1 cellular context compared by ENCODE assay signal in the genomic region with DNA sequence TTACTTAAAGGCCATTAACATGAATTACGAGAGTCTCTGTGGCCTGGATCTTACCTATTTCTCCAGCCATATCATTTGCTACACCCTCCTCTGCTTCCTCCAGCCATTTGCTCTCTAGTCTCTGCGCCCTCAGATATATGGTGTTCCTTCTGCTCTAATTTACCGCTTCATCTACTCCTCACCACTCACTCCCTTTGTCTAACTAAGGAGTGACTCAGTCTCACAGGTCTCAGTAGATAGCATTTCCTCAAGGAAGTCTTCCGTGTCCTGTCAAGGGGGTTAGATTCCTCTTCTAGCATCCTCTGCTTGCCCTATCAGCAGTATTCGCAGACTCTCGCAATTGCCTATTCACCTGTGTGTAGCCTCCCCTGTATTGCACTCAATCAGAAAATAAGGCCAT.
TF ChIP-seq lines count a peak whose summit lies in the region.

No MANE protein-coding gene starts in this region.

TF ChIP-seq in K562, 482 proteins besides CTCF, POLR2A, EP300 and RAD21 (continued from another document and continues in another):
- TF ChIP-seq C11orf30 (IDR thresholded peaks at IDR 0.05; ENCODE audit: low read depth) (peak; percentile 60), GABPA (tag; conservative IDR thresholded peaks at IDR 0.05; ENCODE audit: low read depth) (no peak), ZNF121 (CRISPR knock-in tag; conservative IDR thresholded peaks at IDR 0.05) (no peak), NFXL1 (CRISPR knock-in tag; IDR thresholded peaks at IDR 0.05) (no peak), ZNF639 (CRISPR knock-in tag; conservative IDR thresholded peaks at IDR 0.05 in 1 of 2, IDR thresholded peaks at IDR 0.05 in 1 of 2) (0 out of 4 replicates have a peak, but pooled peaks of 1 of the 2 experiments have one; percentile 36), HMG20A (CRISPR knock-in tag; conservative IDR thresholded peaks at IDR 0.05) (no peak), SLC30A9 (CRISPR knock-in tag; IDR thresholded peaks at IDR 0.05) (no peak), PHTF2 (CRISPR knock-in tag; IDR thresholded peaks at IDR 0.05) (no peak), ZNF655 (CRISPR knock-in tag; IDR thresholded peaks at IDR 0.05) (no peak), ZKSCAN8 (CRISPR knock-in tag; IDR thresholded peaks at IDR 0.05) (no peak), TEAD2 (tag; IDR thresholded peaks at IDR 0.05) (no peak), SRSF9 (IDR thresholded peaks at IDR 0.05; ENCODE audit: borderline replicate concordance, low read depth, low read length) (no peak), RFX1 (IDR thresholded peaks at IDR 0.05) (no peak), NFRKB (IDR thresholded peaks at IDR 0.05; ENCODE audit: low read depth) (no peak), CREB3 (tag; conservative IDR thresholded peaks at IDR 0.05; ENCODE audit: low read depth) (peak; percentile 80; the same call in 1 of the 2 replicates), JUND (IDR thresholded peaks at IDR 0.05; ENCODE audit: borderline replicate concordance, low read depth, low read length) (peak; percentile 77; the same call in 1 of the 2 replicates), JUND (tag; IDR thresholded peaks at IDR 0.05; ENCODE audit: borderline replicate concordance, low read depth, low read length) (no peak), HEY1 (CRISPR knock-in tag; IDR thresholded peaks at IDR 0.05; ENCODE audit: borderline replicate concordance) (no peak), NUFIP1 (IDR thresholded peaks at IDR 0.05; ENCODE audit: partially characterized antibody) (no peak), HDAC2 (IDR thresholded peaks at IDR 0.05) (peak; percentile 76; the same call in 1 of the 2 replicates), ZBTB40 (IDR thresholded peaks at IDR 0.05) (peak; percentile 44; the same call in 1 of the 2 replicates), ZBTB40 (CRISPR knock-in tag; IDR thresholded peaks at IDR 0.05) (no peak), ZNF41 (CRISPR knock-in tag; conservative IDR thresholded peaks at IDR 0.05) (peak; percentile 65; the same call in 1 of the 2 replicates), MCM7 (IDR thresholded peaks at IDR 0.05) (no peak), DPF2 (IDR thresholded peaks at IDR 0.05) (peak; percentile 86), CTBP1 (IDR thresholded peaks at IDR 0.05; ENCODE audit: borderline replicate concordance) (peak; percentile 71), PTRF (tag; IDR thresholded peaks at IDR 0.05) (no peak), HNRNPL (IDR thresholded peaks at IDR 0.05; ENCODE audit: low read depth, low read length) (no peak), ZZZ3 (IDR thresholded peaks at IDR 0.05) (no peak), ATF2 (CRISPR knock-in tag; IDR thresholded peaks at IDR 0.05) (no peak), SNIP1 (IDR thresholded peaks at IDR 0.05; ENCODE audit: low read depth) (no peak)
- TF ChIP-seq, protein P1, sequence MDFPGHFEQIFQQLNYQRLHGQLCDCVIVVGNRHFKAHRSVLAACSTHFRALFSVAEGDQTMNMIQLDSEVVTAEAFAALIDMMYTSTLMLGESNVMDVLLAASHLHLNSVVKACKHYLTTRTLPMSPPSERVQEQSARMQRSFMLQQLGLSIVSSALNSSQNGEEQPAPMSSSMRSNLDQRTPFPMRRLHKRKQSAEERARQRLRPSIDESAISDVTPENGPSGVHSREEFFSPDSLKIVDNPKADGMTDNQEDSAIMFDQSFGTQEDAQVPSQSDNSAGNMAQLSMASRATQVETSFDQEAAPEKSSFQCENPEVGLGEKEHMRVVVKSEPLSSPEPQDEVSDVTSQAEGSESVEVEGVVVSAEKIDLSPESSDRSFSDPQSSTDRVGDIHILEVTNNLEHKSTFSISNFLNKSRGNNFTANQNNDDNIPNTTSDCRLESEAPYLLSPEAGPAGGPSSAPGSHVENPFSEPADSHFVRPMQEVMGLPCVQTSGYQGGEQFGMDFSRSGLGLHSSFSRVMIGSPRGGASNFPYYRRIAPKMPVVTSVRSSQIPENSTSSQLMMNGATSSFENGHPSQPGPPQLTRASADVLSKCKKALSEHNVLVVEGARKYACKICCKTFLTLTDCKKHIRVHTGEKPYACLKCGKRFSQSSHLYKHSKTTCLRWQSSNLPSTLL (IDR thresholded peaks at IDR 0.05), result no peak
- TF ChIP-seq, protein P2, sequence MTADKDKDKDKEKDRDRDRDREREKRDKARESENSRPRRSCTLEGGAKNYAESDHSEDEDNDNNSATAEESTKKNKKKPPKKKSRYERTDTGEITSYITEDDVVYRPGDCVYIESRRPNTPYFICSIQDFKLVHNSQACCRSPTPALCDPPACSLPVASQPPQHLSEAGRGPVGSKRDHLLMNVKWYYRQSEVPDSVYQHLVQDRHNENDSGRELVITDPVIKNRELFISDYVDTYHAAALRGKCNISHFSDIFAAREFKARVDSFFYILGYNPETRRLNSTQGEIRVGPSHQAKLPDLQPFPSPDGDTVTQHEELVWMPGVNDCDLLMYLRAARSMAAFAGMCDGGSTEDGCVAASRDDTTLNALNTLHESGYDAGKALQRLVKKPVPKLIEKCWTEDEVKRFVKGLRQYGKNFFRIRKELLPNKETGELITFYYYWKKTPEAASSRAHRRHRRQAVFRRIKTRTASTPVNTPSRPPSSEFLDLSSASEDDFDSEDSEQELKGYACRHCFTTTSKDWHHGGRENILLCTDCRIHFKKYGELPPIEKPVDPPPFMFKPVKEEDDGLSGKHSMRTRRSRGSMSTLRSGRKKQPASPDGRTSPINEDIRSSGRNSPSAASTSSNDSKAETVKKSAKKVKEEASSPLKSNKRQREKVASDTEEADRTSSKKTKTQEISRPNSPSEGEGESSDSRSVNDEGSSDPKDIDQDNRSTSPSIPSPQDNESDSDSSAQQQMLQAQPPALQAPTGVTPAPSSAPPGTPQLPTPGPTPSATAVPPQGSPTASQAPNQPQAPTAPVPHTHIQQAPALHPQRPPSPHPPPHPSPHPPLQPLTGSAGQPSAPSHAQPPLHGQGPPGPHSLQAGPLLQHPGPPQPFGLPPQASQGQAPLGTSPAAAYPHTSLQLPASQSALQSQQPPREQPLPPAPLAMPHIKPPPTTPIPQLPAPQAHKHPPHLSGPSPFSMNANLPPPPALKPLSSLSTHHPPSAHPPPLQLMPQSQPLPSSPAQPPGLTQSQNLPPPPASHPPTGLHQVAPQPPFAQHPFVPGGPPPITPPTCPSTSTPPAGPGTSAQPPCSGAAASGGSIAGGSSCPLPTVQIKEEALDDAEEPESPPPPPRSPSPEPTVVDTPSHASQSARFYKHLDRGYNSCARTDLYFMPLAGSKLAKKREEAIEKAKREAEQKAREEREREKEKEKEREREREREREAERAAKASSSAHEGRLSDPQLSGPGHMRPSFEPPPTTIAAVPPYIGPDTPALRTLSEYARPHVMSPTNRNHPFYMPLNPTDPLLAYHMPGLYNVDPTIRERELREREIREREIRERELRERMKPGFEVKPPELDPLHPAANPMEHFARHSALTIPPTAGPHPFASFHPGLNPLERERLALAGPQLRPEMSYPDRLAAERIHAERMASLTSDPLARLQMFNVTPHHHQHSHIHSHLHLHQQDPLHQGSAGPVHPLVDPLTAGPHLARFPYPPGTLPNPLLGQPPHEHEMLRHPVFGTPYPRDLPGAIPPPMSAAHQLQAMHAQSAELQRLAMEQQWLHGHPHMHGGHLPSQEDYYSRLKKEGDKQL (CRISPR knock-in tag; IDR thresholded peaks at IDR 0.05; ENCODE audit: borderline replicate concordance), result no peak
- TF ChIP-seq, protein P3, sequence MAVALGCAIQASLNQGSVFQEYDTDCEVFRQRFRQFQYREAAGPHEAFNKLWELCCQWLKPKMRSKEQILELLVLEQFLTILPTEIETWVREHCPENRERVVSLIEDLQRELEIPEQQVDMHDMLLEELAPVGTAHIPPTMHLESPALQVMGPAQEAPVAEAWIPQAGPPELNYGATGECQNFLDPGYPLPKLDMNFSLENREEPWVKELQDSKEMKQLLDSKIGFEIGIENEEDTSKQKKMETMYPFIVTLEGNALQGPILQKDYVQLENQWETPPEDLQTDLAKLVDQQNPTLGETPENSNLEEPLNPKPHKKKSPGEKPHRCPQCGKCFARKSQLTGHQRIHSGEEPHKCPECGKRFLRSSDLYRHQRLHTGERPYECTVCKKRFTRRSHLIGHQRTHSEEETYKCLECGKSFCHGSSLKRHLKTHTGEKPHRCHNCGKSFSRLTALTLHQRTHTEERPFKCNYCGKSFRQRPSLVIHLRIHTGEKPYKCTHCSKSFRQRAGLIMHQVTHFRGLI (CRISPR knock-in tag; IDR thresholded peaks at IDR 0.05), result peak; percentile 78; the same call in 1 of the 2 replicates
